8 cellular contexts compared by ENCODE assay signal in the genomic region with DNA sequence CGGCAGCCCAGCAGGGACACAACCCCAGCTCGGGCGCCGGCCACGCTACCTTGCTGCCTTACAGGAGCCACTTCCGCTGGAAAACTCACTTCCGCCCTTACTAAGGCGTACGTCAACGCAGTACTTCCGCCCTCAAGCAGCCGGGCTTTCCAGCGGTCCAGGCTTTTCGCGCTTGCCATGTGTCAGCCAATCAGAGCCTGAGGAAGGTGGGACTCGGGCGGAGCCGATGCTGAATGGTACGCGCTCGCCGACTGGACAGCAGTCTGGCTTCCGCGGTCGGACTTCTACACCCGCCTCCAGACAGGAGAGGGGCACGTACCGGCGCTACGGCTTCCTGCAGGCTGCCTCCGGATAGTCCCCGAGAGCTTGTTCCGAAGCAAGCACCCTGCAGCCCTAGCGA. TPM values are rescaled to one million over a fixed set of nuclear protein-coding genes. Genes with fewer than 3 reads are reported as not detected.
DNase-seq lines count a peak whose midpoint lies in the region; ATAC-seq and TF ChIP-seq lines count a peak whose summit lies in the region.
"Not testable (repeated sequence)": the region's sequence is repeated elsewhere in the genome, so short reads cannot be mapped to it uniquely, and the experiment has no call there.

A gene (minus strand): TSS at position 52 of the 400 bp plus-strand sequence. CDS start 71 bp downstream, outside the sequence.
A gene (plus strand): TSS at position 261 of the 400 bp plus-strand sequence. CDS start 210 bp downstream, outside the sequence.

- H3K4me3 Mint-ChIP-seq in CD4-positive, CD25-positive, alpha-beta regulatory T cell; IgD-negative memory B cell: not testable (repeated sequence)

- not testable (repeated sequence) for DNase-seq in CD4-positive, CD25-positive, alpha-beta regulatory T cell; epithelial cell of proximal tubule (ENCODE audit: low read depth); lower lobe of right lung

- POLR2A ChIA-PET in activated CD8-positive, alpha-beta memory T cell treated with anti-CD3 and anti-CD28 coated beads for 36 hours (lab: Charles Lee): not testable (repeated sequence)

- H3K27ac Mint-ChIP-seq in CD4-positive, CD25-positive, alpha-beta regulatory T cell; IgD-negative memory B cell: not testable (repeated sequence)

- CTCF ChIA-PET in activated CD8-positive, alpha-beta memory T cell treated with anti-CD3 and anti-CD28 coated beads for 36 hours (lab: Charles Lee): not testable (repeated sequence)

- not testable (repeated sequence) for H3K4me3 ChIP-seq in CD4-positive, CD25-positive, alpha-beta regulatory T cell (ENCODE audit: low read depth, low read length)
- peak within 1 kb of the TSS; percentile 44 for H3K4me3 ChIP-seq in epithelial cell of proximal tubule (ENCODE audit: low read depth, low read length)
- peak within 1 kb of the TSS; percentile 53 for H3K4me3 ChIP-seq in lower lobe of right lung
- peak within 1 kb of the TSS in 6 of 7 experiments; percentile 13 to 43 (median 36) for H3K4me3 ChIP-seq in skin epidermis

- H3K9me3 Mint-ChIP-seq in CD4-positive, CD25-positive, alpha-beta regulatory T cell; IgD-negative memory B cell: not testable (repeated sequence)

- not testable (repeated sequence) for H3K36me3 Mint-ChIP-seq in CD4-positive, CD25-positive, alpha-beta regulatory T cell; IgD-negative memory B cell

- not testable (repeated sequence) for H3K27me3 ChIP-seq in CD4-positive, CD25-positive, alpha-beta regulatory T cell (ENCODE audit: control insufficient read depth, insufficient read depth, low read length); lower lobe of right lung (ENCODE audit: low read depth)

- ATAC-seq in CD4-positive, CD25-positive, alpha-beta regulatory T cell (ENCODE audit: low read depth in 2 of 2): peak; percentile 88 to 91
- ATAC-seq in GM19372 (IDR thresholded peaks at IDR 0.05; ENCODE audit: low read depth, unreplicated experiment): peak; percentile 85
- ATAC-seq in HG02870 (IDR thresholded peaks at IDR 0.05; ENCODE audit: unreplicated experiment): peak; percentile 85
- peak; percentile 97 for ATAC-seq in lower lobe of right lung

- intact Hi-C loops in lower lobe of right lung (cut with DNase I): not testable (repeated sequence)

- H3K27me3 Mint-ChIP-seq in CD4-positive, CD25-positive, alpha-beta regulatory T cell; IgD-negative memory B cell: not testable (repeated sequence)

- not testable (repeated sequence) for H3K9me3 ChIP-seq in CD4-positive, CD25-positive, alpha-beta regulatory T cell (ENCODE audit: control insufficient read depth in 2 of 2, low read length in 2 of 2); lower lobe of right lung

- TF ChIP-seq CTCF in epithelial cell of proximal tubule (conservative IDR thresholded peaks at IDR 0.05; ENCODE audit: low read depth, low read length); lower lobe of right lung (IDR thresholded peaks at IDR 0.05): not testable (repeated sequence)

- not testable (repeated sequence) for H3K4me1 Mint-ChIP-seq in CD4-positive, CD25-positive, alpha-beta regulatory T cell; IgD-negative memory B cell

- H3K4me1 ChIP-seq in CD4-positive, CD25-positive, alpha-beta regulatory T cell (ENCODE audit: control insufficient read depth, insufficient read depth, low read length, poor library complexity, severe bottlenecking); lower lobe of right lung: not testable (repeated sequence)

- not testable (repeated sequence) for H3K36me3 ChIP-seq in CD4-positive, CD25-positive, alpha-beta regulatory T cell (ENCODE audit: control insufficient read depth, insufficient read depth, low read length); lower lobe of right lung

- H3K27ac ChIP-seq in CD4-positive, CD25-positive, alpha-beta regulatory T cell (ENCODE audit: insufficient read depth, low read length, poor library complexity, severe bottlenecking); lower lobe of right lung: not testable (repeated sequence)
- peak within 1 kb of the TSS in 1 of 21 experiments; percentile 62 for H3K27ac ChIP-seq in skin epidermis

RNA-seq across cellular contexts. Expression of the first gene that starts in this region (rescaled TPM):
- total RNA-seq in CD4-positive, CD25-positive, alpha-beta regulatory T cell: 58.2 TPM
- 100 to 1,000 TPM; 163 to 225 (median 191) TPM for polyA plus RNA-seq in CD4-positive, CD25-positive, alpha-beta regulatory T cell
- 264 TPM for polyA plus RNA-seq in IgD-negative memory B cell
- 100 to 1,000 TPM; 266 to 297 TPM for total RNA-seq in activated CD8-positive, alpha-beta memory T cell treated with anti-CD3 and anti-CD28 coated beads for 36 hours
- 421 and 538 TPM in 2 replicates for total RNA-seq in epithelial cell of proximal tubule
- 51.7 TPM for total RNA-seq in lower lobe of right lung

RNA-seq across cellular contexts. Expression of the second gene that starts in this region (rescaled TPM):
- 50.3 TPM for total RNA-seq in CD4-positive, CD25-positive, alpha-beta regulatory T cell
- 100 to 1,000 TPM in 3 of 4 donors, 10 to 100 TPM in 1; 56.8 to 136 (median 102) TPM for polyA plus RNA-seq in CD4-positive, CD25-positive, alpha-beta regulatory T cell
- 83.5 TPM for polyA plus RNA-seq in IgD-negative memory B cell
- total RNA-seq in activated CD8-positive, alpha-beta memory T cell treated with anti-CD3 and anti-CD28 coated beads for 36 hours: 10 to 100 TPM; 62.6 to 72.6 TPM
- 57.7 and 158 TPM in 2 replicates for total RNA-seq in epithelial cell of proximal tubule
- total RNA-seq in lower lobe of right lung: 28.6 TPM
